ENCODE assay signal across 7 cellular contexts in genomic region chr3:13558651-13559050, GRCh38.
"Had no signal": no experiment of that assay in that cellular context is flagged by ENCODE, and none has a peak within 500 bp of the region (broad histone marks: within the 10 kb centered on the region; RNA-seq: fewer than 3 reads in every experiment).

No MANE protein-coding gene starts in this region.

- DNase-seq: H9, HCEC 1CT, HFFc6, IMR-90 had no signal

- H3K4me3 ChIP-seq: GM23338, K562 had no signal

- H2AFZ ChIP-seq: GM23338 had no signal

- H3K9me3 Mint-ChIP-seq: GM23338, H9, HFFc6 had no signal

- H3K4me2 ChIP-seq: GM23338 had no signal

- H3K4me3 Mint-ChIP-seq: GM23338, H9, HFFc6 had no signal

- H3K27ac Mint-ChIP-seq: GM23338, H9, HFFc6 had no signal

- ATAC-seq: GM23338, K562 had no signal

- H3K27ac ChIP-seq: HL-60 had no signal
